ENCODE assay signal across 1 cellular context in the genomic region with DNA sequence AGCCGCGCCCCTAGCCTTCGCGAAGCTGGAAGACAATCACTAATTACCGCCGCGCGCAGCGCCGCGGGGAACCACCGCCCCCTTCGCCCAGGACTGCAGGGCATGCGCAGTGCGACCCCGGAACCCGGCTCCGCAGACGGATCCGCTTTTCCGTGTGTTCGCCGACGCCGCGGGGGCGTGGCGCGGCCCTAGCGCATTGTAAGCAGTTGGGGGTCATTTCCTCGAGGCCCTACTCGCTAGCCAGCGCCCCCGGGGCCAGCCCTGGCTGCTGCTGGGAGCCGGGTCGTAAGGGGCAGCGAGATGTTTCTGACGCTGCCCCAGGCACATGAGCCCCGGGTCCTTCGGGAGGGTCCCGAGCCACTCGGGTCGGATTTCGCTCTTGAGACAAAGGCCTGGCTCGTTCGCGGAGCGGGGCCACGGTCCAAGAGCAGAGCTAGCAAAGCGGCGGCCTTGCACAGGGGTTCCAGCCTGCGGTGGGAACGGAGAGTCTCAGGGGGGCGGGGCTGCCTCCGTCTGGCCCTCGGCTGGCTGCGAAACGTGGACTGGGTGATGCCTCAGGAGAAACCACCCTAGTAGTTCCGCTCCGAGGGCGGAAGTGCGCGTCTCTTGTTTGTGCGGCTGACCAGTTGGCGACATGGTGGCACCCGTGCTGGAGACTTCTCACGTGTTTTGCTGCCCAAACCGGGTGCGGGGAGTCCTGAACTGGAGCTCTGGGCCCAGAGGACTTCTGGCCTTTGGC.
TF ChIP-seq lines count a peak whose summit lies in the region.

A gene with protein sequence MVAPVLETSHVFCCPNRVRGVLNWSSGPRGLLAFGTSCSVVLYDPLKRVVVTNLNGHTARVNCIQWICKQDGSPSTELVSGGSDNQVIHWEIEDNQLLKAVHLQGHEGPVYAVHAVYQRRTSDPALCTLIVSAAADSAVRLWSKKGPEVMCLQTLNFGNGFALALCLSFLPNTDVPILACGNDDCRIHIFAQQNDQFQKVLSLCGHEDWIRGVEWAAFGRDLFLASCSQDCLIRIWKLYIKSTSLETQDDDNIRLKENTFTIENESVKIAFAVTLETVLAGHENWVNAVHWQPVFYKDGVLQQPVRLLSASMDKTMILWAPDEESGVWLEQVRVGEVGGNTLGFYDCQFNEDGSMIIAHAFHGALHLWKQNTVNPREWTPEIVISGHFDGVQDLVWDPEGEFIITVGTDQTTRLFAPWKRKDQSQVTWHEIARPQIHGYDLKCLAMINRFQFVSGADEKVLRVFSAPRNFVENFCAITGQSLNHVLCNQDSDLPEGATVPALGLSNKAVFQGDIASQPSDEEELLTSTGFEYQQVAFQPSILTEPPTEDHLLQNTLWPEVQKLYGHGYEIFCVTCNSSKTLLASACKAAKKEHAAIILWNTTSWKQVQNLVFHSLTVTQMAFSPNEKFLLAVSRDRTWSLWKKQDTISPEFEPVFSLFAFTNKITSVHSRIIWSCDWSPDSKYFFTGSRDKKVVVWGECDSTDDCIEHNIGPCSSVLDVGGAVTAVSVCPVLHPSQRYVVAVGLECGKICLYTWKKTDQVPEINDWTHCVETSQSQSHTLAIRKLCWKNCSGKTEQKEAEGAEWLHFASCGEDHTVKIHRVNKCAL (plus strand): TSS at position 600 of the 739 bp plus-strand sequence. CDS start 35 bp downstream, at position 635.
A gene with protein sequence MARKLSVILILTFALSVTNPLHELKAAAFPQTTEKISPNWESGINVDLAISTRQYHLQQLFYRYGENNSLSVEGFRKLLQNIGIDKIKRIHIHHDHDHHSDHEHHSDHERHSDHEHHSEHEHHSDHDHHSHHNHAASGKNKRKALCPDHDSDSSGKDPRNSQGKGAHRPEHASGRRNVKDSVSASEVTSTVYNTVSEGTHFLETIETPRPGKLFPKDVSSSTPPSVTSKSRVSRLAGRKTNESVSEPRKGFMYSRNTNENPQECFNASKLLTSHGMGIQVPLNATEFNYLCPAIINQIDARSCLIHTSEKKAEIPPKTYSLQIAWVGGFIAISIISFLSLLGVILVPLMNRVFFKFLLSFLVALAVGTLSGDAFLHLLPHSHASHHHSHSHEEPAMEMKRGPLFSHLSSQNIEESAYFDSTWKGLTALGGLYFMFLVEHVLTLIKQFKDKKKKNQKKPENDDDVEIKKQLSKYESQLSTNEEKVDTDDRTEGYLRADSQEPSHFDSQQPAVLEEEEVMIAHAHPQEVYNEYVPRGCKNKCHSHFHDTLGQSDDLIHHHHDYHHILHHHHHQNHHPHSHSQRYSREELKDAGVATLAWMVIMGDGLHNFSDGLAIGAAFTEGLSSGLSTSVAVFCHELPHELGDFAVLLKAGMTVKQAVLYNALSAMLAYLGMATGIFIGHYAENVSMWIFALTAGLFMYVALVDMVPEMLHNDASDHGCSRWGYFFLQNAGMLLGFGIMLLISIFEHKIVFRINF (minus strand): TSS at position 41 of the 739 bp plus-strand sequence. CDS start 2,333 bp downstream, outside the sequence.

TF ChIP-seq in K562, 482 proteins besides CTCF, POLR2A, EP300 and RAD21 (continued from another document and continues in another):
- TF ChIP-seq, protein P1, sequence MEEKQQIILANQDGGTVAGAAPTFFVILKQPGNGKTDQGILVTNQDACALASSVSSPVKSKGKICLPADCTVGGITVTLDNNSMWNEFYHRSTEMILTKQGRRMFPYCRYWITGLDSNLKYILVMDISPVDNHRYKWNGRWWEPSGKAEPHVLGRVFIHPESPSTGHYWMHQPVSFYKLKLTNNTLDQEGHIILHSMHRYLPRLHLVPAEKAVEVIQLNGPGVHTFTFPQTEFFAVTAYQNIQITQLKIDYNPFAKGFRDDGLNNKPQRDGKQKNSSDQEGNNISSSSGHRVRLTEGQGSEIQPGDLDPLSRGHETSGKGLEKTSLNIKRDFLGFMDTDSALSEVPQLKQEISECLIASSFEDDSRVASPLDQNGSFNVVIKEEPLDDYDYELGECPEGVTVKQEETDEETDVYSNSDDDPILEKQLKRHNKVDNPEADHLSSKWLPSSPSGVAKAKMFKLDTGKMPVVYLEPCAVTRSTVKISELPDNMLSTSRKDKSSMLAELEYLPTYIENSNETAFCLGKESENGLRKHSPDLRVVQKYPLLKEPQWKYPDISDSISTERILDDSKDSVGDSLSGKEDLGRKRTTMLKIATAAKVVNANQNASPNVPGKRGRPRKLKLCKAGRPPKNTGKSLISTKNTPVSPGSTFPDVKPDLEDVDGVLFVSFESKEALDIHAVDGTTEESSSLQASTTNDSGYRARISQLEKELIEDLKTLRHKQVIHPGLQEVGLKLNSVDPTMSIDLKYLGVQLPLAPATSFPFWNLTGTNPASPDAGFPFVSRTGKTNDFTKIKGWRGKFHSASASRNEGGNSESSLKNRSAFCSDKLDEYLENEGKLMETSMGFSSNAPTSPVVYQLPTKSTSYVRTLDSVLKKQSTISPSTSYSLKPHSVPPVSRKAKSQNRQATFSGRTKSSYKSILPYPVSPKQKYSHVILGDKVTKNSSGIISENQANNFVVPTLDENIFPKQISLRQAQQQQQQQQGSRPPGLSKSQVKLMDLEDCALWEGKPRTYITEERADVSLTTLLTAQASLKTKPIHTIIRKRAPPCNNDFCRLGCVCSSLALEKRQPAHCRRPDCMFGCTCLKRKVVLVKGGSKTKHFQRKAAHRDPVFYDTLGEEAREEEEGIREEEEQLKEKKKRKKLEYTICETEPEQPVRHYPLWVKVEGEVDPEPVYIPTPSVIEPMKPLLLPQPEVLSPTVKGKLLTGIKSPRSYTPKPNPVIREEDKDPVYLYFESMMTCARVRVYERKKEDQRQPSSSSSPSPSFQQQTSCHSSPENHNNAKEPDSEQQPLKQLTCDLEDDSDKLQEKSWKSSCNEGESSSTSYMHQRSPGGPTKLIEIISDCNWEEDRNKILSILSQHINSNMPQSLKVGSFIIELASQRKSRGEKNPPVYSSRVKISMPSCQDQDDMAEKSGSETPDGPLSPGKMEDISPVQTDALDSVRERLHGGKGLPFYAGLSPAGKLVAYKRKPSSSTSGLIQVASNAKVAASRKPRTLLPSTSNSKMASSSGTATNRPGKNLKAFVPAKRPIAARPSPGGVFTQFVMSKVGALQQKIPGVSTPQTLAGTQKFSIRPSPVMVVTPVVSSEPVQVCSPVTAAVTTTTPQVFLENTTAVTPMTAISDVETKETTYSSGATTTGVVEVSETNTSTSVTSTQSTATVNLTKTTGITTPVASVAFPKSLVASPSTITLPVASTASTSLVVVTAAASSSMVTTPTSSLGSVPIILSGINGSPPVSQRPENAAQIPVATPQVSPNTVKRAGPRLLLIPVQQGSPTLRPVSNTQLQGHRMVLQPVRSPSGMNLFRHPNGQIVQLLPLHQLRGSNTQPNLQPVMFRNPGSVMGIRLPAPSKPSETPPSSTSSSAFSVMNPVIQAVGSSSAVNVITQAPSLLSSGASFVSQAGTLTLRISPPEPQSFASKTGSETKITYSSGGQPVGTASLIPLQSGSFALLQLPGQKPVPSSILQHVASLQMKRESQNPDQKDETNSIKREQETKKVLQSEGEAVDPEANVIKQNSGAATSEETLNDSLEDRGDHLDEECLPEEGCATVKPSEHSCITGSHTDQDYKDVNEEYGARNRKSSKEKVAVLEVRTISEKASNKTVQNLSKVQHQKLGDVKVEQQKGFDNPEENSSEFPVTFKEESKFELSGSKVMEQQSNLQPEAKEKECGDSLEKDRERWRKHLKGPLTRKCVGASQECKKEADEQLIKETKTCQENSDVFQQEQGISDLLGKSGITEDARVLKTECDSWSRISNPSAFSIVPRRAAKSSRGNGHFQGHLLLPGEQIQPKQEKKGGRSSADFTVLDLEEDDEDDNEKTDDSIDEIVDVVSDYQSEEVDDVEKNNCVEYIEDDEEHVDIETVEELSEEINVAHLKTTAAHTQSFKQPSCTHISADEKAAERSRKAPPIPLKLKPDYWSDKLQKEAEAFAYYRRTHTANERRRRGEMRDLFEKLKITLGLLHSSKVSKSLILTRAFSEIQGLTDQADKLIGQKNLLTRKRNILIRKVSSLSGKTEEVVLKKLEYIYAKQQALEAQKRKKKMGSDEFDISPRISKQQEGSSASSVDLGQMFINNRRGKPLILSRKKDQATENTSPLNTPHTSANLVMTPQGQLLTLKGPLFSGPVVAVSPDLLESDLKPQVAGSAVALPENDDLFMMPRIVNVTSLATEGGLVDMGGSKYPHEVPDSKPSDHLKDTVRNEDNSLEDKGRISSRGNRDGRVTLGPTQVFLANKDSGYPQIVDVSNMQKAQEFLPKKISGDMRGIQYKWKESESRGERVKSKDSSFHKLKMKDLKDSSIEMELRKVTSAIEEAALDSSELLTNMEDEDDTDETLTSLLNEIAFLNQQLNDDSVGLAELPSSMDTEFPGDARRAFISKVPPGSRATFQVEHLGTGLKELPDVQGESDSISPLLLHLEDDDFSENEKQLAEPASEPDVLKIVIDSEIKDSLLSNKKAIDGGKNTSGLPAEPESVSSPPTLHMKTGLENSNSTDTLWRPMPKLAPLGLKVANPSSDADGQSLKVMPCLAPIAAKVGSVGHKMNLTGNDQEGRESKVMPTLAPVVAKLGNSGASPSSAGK (IDR thresholded peaks at IDR 0.05) = peak; percentile 85
- TF ChIP-seq MCM2 (IDR thresholded peaks at IDR 0.05; ENCODE audit: low read depth) (no peak), ZNF143 (CRISPR knock-in tag; IDR thresholded peaks at IDR 0.05) (no peak), PML (IDR thresholded peaks at IDR 0.05; ENCODE audit: low read length) (peak; percentile 51; the same call in 1 of the 2 replicates), ZNF699 (CRISPR knock-in tag; IDR thresholded peaks at IDR 0.05; ENCODE audit: insufficient replicate concordance) (no peak), SNIP1 (IDR thresholded peaks at IDR 0.05; ENCODE audit: low read depth) (no peak), TEAD4 (IDR thresholded peaks at IDR 0.05; ENCODE audit: low read length) (0 out of 2 replicates have a peak, but pooled peaks have one; percentile 7), TEAD4 (CRISPR knock-in tag; IDR thresholded peaks at IDR 0.05; ENCODE audit: borderline replicate concordance) (no peak), HDGF (IDR thresholded peaks at IDR 0.05) (no peak), RUNX1 (IDR thresholded peaks at IDR 0.05; ENCODE audit: low read depth) (no peak), HDAC2 (IDR thresholded peaks at IDR 0.05) (0 out of 2 replicates have a peak, but pooled peaks have one; percentile 95), PURB (CRISPR knock-in tag; IDR thresholded peaks at IDR 0.05; ENCODE audit: low read depth) (no peak), RBM34 (IDR thresholded peaks at IDR 0.05; ENCODE audit: borderline replicate concordance, insufficient read depth, low read length) (0 out of 2 replicates have a peak, but pooled peaks have one; percentile 67), IFI16 (CRISPR knock-in tag; IDR thresholded peaks at IDR 0.05) (no peak), NUFIP1 (IDR thresholded peaks at IDR 0.05; ENCODE audit: partially characterized antibody) (peak; percentile 62), CEBPG (CRISPR knock-in tag; IDR thresholded peaks at IDR 0.05) (no peak), CEBPG (tag; conservative IDR thresholded peaks at IDR 0.05 in 1 of 2, IDR thresholded peaks at IDR 0.05 in 1 of 2) (no peak), POLR3G (IDR thresholded peaks at IDR 0.05; ENCODE audit: extremely low read depth, insufficient read length, insufficient replicate concordance) (no peak), CREM (IDR thresholded peaks at IDR 0.05; ENCODE audit: low read depth) (peak; percentile 89), SIX5 (IDR thresholded peaks at IDR 0.05; ENCODE audit: borderline replicate concordance in 1 of 2, insufficient read depth in 1 of 2, low read depth in 1 of 2, low read length in 2 of 2) (no peak), ZNF584 (CRISPR knock-in tag; IDR thresholded peaks at IDR 0.05; ENCODE audit: low read depth) (no peak), TAF7 (tag; IDR thresholded peaks at IDR 0.05) (0 out of 2 replicates have a peak, but pooled peaks have one; percentile 46), TAF15 (IDR thresholded peaks at IDR 0.05; ENCODE audit: low read depth, low read length) (no peak), KLF16 (IDR thresholded peaks at IDR 0.05) (no peak), MCM5 (IDR thresholded peaks at IDR 0.05; ENCODE audit: low read depth) (no peak), ZBTB17 (CRISPR knock-in tag; IDR thresholded peaks at IDR 0.05) (no peak), POLR2G (IDR thresholded peaks at IDR 0.05; ENCODE audit: low read depth, low read length) (peak; percentile 88), JUND (IDR thresholded peaks at IDR 0.05; ENCODE audit: borderline replicate concordance, low read depth, low read length) (peak; percentile 68), JUND (tag; IDR thresholded peaks at IDR 0.05; ENCODE audit: borderline replicate concordance, low read depth, low read length) (no peak; the same call in 2 of the 3 replicates)
- TF ChIP-seq, protein P2, sequence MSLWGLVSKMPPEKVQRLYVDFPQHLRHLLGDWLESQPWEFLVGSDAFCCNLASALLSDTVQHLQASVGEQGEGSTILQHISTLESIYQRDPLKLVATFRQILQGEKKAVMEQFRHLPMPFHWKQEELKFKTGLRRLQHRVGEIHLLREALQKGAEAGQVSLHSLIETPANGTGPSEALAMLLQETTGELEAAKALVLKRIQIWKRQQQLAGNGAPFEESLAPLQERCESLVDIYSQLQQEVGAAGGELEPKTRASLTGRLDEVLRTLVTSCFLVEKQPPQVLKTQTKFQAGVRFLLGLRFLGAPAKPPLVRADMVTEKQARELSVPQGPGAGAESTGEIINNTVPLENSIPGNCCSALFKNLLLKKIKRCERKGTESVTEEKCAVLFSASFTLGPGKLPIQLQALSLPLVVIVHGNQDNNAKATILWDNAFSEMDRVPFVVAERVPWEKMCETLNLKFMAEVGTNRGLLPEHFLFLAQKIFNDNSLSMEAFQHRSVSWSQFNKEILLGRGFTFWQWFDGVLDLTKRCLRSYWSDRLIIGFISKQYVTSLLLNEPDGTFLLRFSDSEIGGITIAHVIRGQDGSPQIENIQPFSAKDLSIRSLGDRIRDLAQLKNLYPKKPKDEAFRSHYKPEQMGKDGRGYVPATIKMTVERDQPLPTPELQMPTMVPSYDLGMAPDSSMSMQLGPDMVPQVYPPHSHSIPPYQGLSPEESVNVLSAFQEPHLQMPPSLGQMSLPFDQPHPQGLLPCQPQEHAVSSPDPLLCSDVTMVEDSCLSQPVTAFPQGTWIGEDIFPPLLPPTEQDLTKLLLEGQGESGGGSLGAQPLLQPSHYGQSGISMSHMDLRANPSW (CRISPR knock-in tag; IDR thresholded peaks at IDR 0.05) = no peak
- TF ChIP-seq, protein P3, sequence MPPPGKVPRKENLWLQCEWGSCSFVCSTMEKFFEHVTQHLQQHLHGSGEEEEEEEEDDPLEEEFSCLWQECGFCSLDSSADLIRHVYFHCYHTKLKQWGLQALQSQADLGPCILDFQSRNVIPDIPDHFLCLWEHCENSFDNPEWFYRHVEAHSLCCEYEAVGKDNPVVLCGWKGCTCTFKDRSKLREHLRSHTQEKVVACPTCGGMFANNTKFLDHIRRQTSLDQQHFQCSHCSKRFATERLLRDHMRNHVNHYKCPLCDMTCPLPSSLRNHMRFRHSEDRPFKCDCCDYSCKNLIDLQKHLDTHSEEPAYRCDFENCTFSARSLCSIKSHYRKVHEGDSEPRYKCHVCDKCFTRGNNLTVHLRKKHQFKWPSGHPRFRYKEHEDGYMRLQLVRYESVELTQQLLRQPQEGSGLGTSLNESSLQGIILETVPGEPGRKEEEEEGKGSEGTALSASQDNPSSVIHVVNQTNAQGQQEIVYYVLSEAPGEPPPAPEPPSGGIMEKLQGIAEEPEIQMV (tag; conservative IDR thresholded peaks at IDR 0.05; ENCODE audit: low read depth) = no peak
- TF ChIP-seq, protein P4, sequence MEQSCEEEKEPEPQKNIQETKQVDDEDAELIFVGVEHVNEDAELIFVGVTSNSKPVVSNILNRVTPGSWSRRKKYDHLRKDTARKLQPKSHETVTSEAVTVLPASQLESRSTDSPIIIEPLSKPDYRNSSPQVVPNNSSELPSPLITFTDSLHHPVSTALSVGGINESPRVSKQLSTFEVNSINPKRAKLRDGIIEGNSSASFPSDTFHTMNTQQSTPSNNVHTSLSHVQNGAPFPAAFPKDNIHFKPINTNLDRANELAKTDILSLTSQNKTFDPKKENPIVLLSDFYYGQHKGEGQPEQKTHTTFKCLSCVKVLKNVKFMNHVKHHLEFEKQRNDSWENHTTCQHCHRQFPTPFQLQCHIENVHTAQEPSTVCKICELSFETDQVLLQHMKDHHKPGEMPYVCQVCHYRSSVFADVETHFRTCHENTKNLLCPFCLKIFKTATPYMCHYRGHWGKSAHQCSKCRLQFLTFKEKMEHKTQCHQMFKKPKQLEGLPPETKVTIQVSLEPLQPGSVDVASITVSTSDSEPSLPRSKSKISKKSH (CRISPR knock-in tag; IDR thresholded peaks at IDR 0.05) = no peak
